8 cellular contexts compared by ENCODE assay signal in genomic region chr3:150737874-150738679, GRCh38. TPM values are rescaled to one million over a fixed set of nuclear protein-coding genes. Genes with fewer than 3 reads are reported as not detected.
DNase-seq lines count a peak whose midpoint lies in the region; ATAC-seq and TF ChIP-seq lines count a peak whose summit lies in the region.

No MANE protein-coding gene starts in this region.

- no peak for TF ChIP-seq CTCF in parathyroid adenoma (IDR thresholded peaks at IDR 0.05)

- H3K79me2 ChIP-seq in parathyroid adenoma = peaks cover under 1% of the 10 kb centered on the region

- intact Hi-C loops in left cardiac atrium (cut with DNase I) = no loop called here
- intact Hi-C loops in cardiac septum (cut with DNase I) = no loop called here

- peak overlapping the region; percentile 70 for H3K27ac ChIP-seq in parathyroid adenoma

- H3K4me3 ChIP-seq in adipocyte (ENCODE audit: low read length) (peak overlapping the region; percentile 33), parathyroid adenoma (ENCODE audit: low read depth, low read length) (no peak overlapping the region), MG63 (no peak overlapping the region)

- H3K9ac ChIP-seq in adipocyte (ENCODE audit: low read length) = peak overlapping the region; percentile 54
- no peak overlapping the region for H3K9ac ChIP-seq in parathyroid adenoma

- peaks cover 17% of the 10 kb centered on the region for H3K36me3 ChIP-seq in adipocyte (ENCODE audit: control insufficient read depth, insufficient read depth, low read length, severe bottlenecking)
- H3K36me3 ChIP-seq in parathyroid adenoma (ENCODE audit: control insufficient read depth, insufficient read depth, low read length) = no peaks in the 10 kb centered on the region
- H3K36me3 ChIP-seq in MG63 = peaks cover 20% of the 10 kb centered on the region

- no peak overlapping the region for H3K4me2 ChIP-seq in parathyroid adenoma (ENCODE audit: low read length)

- ATAC-seq in left cardiac atrium = peak; percentile 39 to 72
- no peak for ATAC-seq in GM18519 (IDR thresholded peaks at IDR 0.05; ENCODE audit: low FRiP score, unreplicated experiment)
- ATAC-seq in GM19035 (IDR thresholded peaks at IDR 0.05; ENCODE audit: unreplicated experiment) = no peak

- DNase-seq in left cardiac atrium (no peak), cardiac septum (ENCODE audit: low spot score) (no peak), HUDEP-2 (lab: John Stamatoyannopoulos, UW; ENCODE audit: unreplicated experiment in 76 of 76) (peak in 71 of 76 experiments; percentile 16 to 87 (median 62)), adipocyte (ENCODE audit: low read depth) (peak; percentile 57), MG63 (no peak)

- H3K4me1 ChIP-seq in adipocyte (ENCODE audit: control insufficient read depth, insufficient read depth, low read length) = peaks cover 51% of the 10 kb centered on the region
- H3K4me1 ChIP-seq in parathyroid adenoma = peaks cover 35% of the 10 kb centered on the region

- H3K9me3 ChIP-seq in adipocyte (ENCODE audit: control insufficient read depth, low read length) (no peaks in the 10 kb centered on the region), parathyroid adenoma (ENCODE audit: control insufficient read depth, low read length) (no peaks in the 10 kb centered on the region), MG63 (no peaks in the 10 kb centered on the region)

- H2AFZ ChIP-seq in parathyroid adenoma = peak overlapping the region; percentile 47

- H3K27me3 ChIP-seq in adipocyte (replicated peaks; ENCODE audit: control insufficient read depth, insufficient read depth, low read length) (no peaks in the 10 kb centered on the region), parathyroid adenoma (ENCODE audit: control insufficient read depth, insufficient read depth, low read length) (no peaks in the 10 kb centered on the region), MG63 (no peaks in the 10 kb centered on the region)

RNA-seq across cellular contexts. Expression of gene SIAH2, which starts 24.9 kb away (rescaled TPM):
- total RNA-seq in left cardiac atrium (10 to 100 TPM; 14.7 to 16.4 TPM), cardiac septum (34.4 TPM)
- total RNA-seq in MG63 (2014; rRNA removed; shearing (Covaris generic); ENCODE audit: low replicate concordance) = 27.4 and 31.3 TPM in 2 replicates

RNA-seq across cellular contexts. Expression of gene ERICH6, which starts 34.4 kb away (rescaled TPM):
- total RNA-seq in left cardiac atrium (under 1 TPM in 1 of 2 donors, not detected in 1; 0.39 TPM), cardiac septum (0.19 TPM)
- 0.66 TPM in 1 of 2 replicates, not detected in the other for total RNA-seq in MG63 (2014; rRNA removed; shearing (Covaris generic); ENCODE audit: low replicate concordance)

Comparison
In these comparisons a context has a peak if more than half of its experiments do, and no peak if none do; other contexts are left out.
1. ATAC-seq: peak in left cardiac atrium (2 of 2); none in GM18519 (single experiment) and GM19035 (single experiment).
2. DNase-seq: peak in HUDEP-2 (71 of 76) and adipocyte (single experiment); none in left cardiac atrium (single experiment), cardiac septum (single experiment) and MG63 (single experiment).